ENCODE assay signal across 17 cellular contexts in genomic region chr9:128242828-128243485, GRCh38. TPM values are rescaled to one million over a fixed set of nuclear protein-coding genes. Genes with fewer than 3 reads are reported as not detected.
DNase-seq lines count a peak whose midpoint lies in the region; ATAC-seq and TF ChIP-seq lines count a peak whose summit lies in the region.
"Had no signal": no experiment of that assay in that cellular context is flagged by ENCODE, and none has a peak within 500 bp of the region (broad histone marks: within the 10 kb centered on the region; RNA-seq: fewer than 3 reads in every experiment).

No MANE protein-coding gene starts in this region.

- H3K27me3 Mint-ChIP-seq in activated naive CD8-positive, alpha-beta T cell treated with anti-CD3 and anti-CD28 coated beads for 36 hours, result peaks cover 30% of the 10 kb centered on the region

- H3K4me2 ChIP-seq in SK-N-SH, result no peak overlapping the region
- H3K4me2 ChIP-seq: neural progenitor cell, PC-9 had no signal

- no peaks in the 10 kb centered on the region for H3K36me3 Mint-ChIP-seq in activated naive CD8-positive, alpha-beta T cell treated with anti-CD3 and anti-CD28 coated beads for 36 hours
- H3K36me3 Mint-ChIP-seq: activated naive CD8-positive, alpha-beta T cell; T-cell had no signal

- H3K27me3 ChIP-seq in SK-N-SH (ENCODE audit: insufficient read depth) (no peaks in the 10 kb centered on the region), mucosa of rectum (ENCODE audit: control insufficient read depth in 2 of 2, insufficient read depth in 2 of 2, low read length in 2 of 2) (no peaks in the 10 kb centered on the region), upper lobe of left lung (no peaks in the 10 kb centered on the region)
- H3K27me3 ChIP-seq: neural progenitor cell had no signal

- H3F3A ChIP-seq in SK-N-SH (replicated peaks; ENCODE audit: insufficient read depth), result no peaks in the 10 kb centered on the region

- H2AFZ ChIP-seq in SK-N-SH (ENCODE audit: low read depth), result no peak overlapping the region
- H2AFZ ChIP-seq: neural progenitor cell, PC-9 had no signal

- TF ChIP-seq CTCF in SK-N-SH (IDR thresholded peaks at IDR 0.05), result no peak
- TF ChIP-seq CTCF in fibroblast of the aortic adventitia (IDR thresholded peaks at IDR 0.05; ENCODE audit: insufficient read depth, low read length), result no peak
- no peak for TF ChIP-seq CTCF in upper lobe of left lung (IDR thresholded peaks at IDR 0.05)

- H3K27ac ChIP-seq in SK-N-SH (ENCODE audit: low read depth in 2 of 2, low read length in 1 of 2) (peak overlapping the region in 1 of 2 experiments; percentile 95; a peak in 2 of 4 replicates), mucosa of rectum (ENCODE audit: low read depth in 2 of 2, low read length in 2 of 2) (peak overlapping the region; percentile 38 to 48), upper lobe of left lung (peak overlapping the region in 3 of 4 donors; percentile 1 to 82 (median 50))
- H3K27ac ChIP-seq: C4-2B, neural progenitor cell, PC-9 had no signal

- WGBS in SK-N-SH (ENCODE audit: low lambda C conversion rate), result 39% methylated on average over 3 of the region's 9 CpGs
- WGBS in upper lobe of left lung, 2 donors, result 40 to 56% methylated on average over 1 to 6 of the region's 9 CpGs

- CTCF ChIA-PET in SK-N-SH (lab: Yijun Ruan, JAX), result interaction anchor here (0.8 to 3.4 kb wide), 3 partner anchors 12 to 43 kb away, joined by 3 to 13 read pairs (median 3); no protein-coding TSS in a partner anchor

- H3K4me3 Mint-ChIP-seq in activated naive CD8-positive, alpha-beta T cell treated with anti-CD3 and anti-CD28 coated beads for 36 hours, result no peak overlapping the region
- H3K4me3 Mint-ChIP-seq: activated naive CD8-positive, alpha-beta T cell; T-cell had no signal

- DNase-seq in SK-N-SH (peak; percentile 85), fibroblast of the aortic adventitia (ENCODE audit: low read depth) (peak; percentile 78), upper lobe of left lung (peak in 1 of 2 donors; percentile 68), DMS153 treated with DMSO at 0.1 percent for 48 hours (lab: John Stamatoyannopoulos, UW; ENCODE audit: unreplicated experiment) (no peak), COLO829 (ENCODE audit: low spot score) (no peak)
- DNase-seq in activated naive CD8-positive, alpha-beta T cell treated with anti-CD3 and anti-CD28 coated beads for 36 hours, result no peak
- DNase-seq: activated CD8-positive, alpha-beta memory T cell treated with anti-CD3 and anti-CD28 coated beads, Interleukin-2, amount 50 U/mL, for 4 hours; NCI-H1694; NCI-H524; PC-9; small intestine; stimulated activated naive CD4-positive, alpha-beta T cell; T-cell had no signal

- no peaks in the 10 kb centered on the region for H3K79me2 ChIP-seq in SK-N-SH (ENCODE audit: insufficient read depth)

- H3K9me3 Mint-ChIP-seq in activated naive CD8-positive, alpha-beta T cell treated with anti-CD3 and anti-CD28 coated beads for 36 hours, result no peaks in the 10 kb centered on the region
- H3K9me3 Mint-ChIP-seq: neural progenitor cell, T-cell had no signal

- peaks cover 6 to 11% of the 10 kb centered on the region in 2 experiments for H3K36me3 ChIP-seq in SK-N-SH (replicated peaks in 1 of 2; ENCODE audit: control insufficient read depth in 1 of 2, insufficient read depth in 2 of 2, low read length in 1 of 2)
- no peaks in the 10 kb centered on the region for H3K36me3 ChIP-seq in mucosa of rectum (ENCODE audit: control insufficient read depth in 2 of 2, insufficient read depth in 2 of 2, low read length in 2 of 2)
- no peaks in the 10 kb centered on the region for H3K36me3 ChIP-seq in upper lobe of left lung
- H3K36me3 ChIP-seq: neural progenitor cell had no signal

- no peak overlapping the region for H3K27ac Mint-ChIP-seq in activated naive CD8-positive, alpha-beta T cell treated with anti-CD3 and anti-CD28 coated beads for 36 hours
- H3K27ac Mint-ChIP-seq: activated naive CD8-positive, alpha-beta T cell; T-cell had no signal

- TF ChIP-seq RAD21 in SK-N-SH (IDR thresholded peaks at IDR 0.05; ENCODE audit: low read length), result no peak

- H3K4me3 ChIP-seq in SK-N-SH (ENCODE audit: low read depth in 2 of 2, low read length in 1 of 2) (no peak overlapping the region), fibroblast of the aortic adventitia (ENCODE audit: low read depth, low read length) (peak overlapping the region; percentile 79), mucosa of rectum (ENCODE audit: low read length in 2 of 2) (no peak overlapping the region), upper lobe of left lung (no peak overlapping the region)
- H3K4me3 ChIP-seq: neural progenitor cell, PC-9 had no signal

- peak in 1 of 2 donors; percentile 72 for ATAC-seq in upper lobe of left lung (ENCODE audit: low FRiP score in 2 of 2)
- ATAC-seq: T-cell had no signal

- H3K9me2 ChIP-seq in SK-N-SH, result no peaks in the 10 kb centered on the region

- H3K4me1 ChIP-seq in SK-N-SH (ENCODE audit: control insufficient read depth in 1 of 2, insufficient read depth in 2 of 2, low read depth in 1 of 2, low read length in 1 of 2) (peaks cover 21 to 39% of the 10 kb centered on the region in 2 experiments), mucosa of rectum (ENCODE audit: control insufficient read depth in 2 of 2, insufficient read depth in 2 of 2, low read length in 2 of 2) (no peaks in the 10 kb centered on the region), upper lobe of left lung (peaks cover 15 to 31% (median 20%) of the 10 kb centered on the region in 4 donors)

- no peaks in the 10 kb centered on the region for H4K20me1 ChIP-seq in SK-N-SH (ENCODE audit: insufficient read depth)

- peaks cover 6% of the 10 kb centered on the region for H3K4me1 Mint-ChIP-seq in activated naive CD8-positive, alpha-beta T cell treated with anti-CD3 and anti-CD28 coated beads for 36 hours

- H3K9me3 ChIP-seq in SK-N-SH, result no peaks in the 10 kb centered on the region
- no peaks in the 10 kb centered on the region for H3K9me3 ChIP-seq in mucosa of rectum (ENCODE audit: control insufficient read depth in 2 of 2, low read length in 2 of 2)
- H3K9me3 ChIP-seq in upper lobe of left lung, result no peaks in the 10 kb centered on the region

- POLR2A ChIA-PET in SK-N-SH (lab: Yijun Ruan, JAX), result no interaction called here

- no peak for TF ChIP-seq POLR2A in upper lobe of left lung (IDR thresholded peaks at IDR 0.05)

- H3K9ac ChIP-seq in SK-N-SH (no peak overlapping the region), mucosa of rectum (ENCODE audit: low read depth in 1 of 2, low read length in 2 of 2) (no peak overlapping the region)
- H3K9ac ChIP-seq: neural progenitor cell had no signal

- TF ChIP-seq EP300 in SK-N-SH (IDR thresholded peaks at IDR 0.05; ENCODE audit: borderline replicate concordance in 1 of 2, low read depth in 1 of 2, low read length in 1 of 2) (peak in 1 of 2 experiments; percentile 70; a peak in 1 of 4 replicates), upper lobe of left lung (IDR thresholded peaks at IDR 0.05) (no peak)

TF ChIP-seq in SK-N-SH, 30 proteins besides CTCF, POLR2A, EP300 and RAD21 (continues in another document):
- no peak for TF ChIP-seq MXI1 (IDR thresholded peaks at IDR 0.05; ENCODE audit: low read depth, low read length)
- peak; percentile 32; the same call in 1 of the 2 replicates for TF ChIP-seq RCOR1 (IDR thresholded peaks at IDR 0.05; ENCODE audit: low read length)
- peak; percentile 56; the same call in 1 of the 2 replicates for TF ChIP-seq TCF12 (IDR thresholded peaks at IDR 0.05)
- no peak for TF ChIP-seq FOXM1 (IDR thresholded peaks at IDR 0.05; ENCODE audit: low read depth)
- TF ChIP-seq SIN3A (IDR thresholded peaks at IDR 0.05; ENCODE audit: borderline replicate concordance, low read depth, low read length), result no peak
- no peak for TF ChIP-seq FOSL2 (IDR thresholded peaks at IDR 0.05; ENCODE audit: borderline replicate concordance, low read depth)
- no peak for TF ChIP-seq TEAD4 (IDR thresholded peaks at IDR 0.05; ENCODE audit: borderline replicate concordance, insufficient read depth)
- TF ChIP-seq GATA2 (CRISPR knock-in tag; IDR thresholded peaks at IDR 0.05), result no peak
- TF ChIP-seq POLR2AphosphoS5 (IDR thresholded peaks at IDR 0.05; ENCODE audit: low read depth, low read length), result no peak
- TF ChIP-seq FOXJ3 (CRISPR knock-in tag; IDR thresholded peaks at IDR 0.05), result 0 out of 2 replicates have a peak, but pooled peaks have one; percentile 5

RNA-seq across cellular contexts. Expression of gene GOLGA2, which starts 32.9 kb away (rescaled TPM):
- polyA plus RNA-seq in SK-N-SH (2012; rRNA removed), result 103 and 120 TPM in 2 replicates
- polyA plus RNA-seq in SK-N-SH (2012; cell fraction: cytosol; rRNA removed), result 84.7 and 98.3 TPM in 2 replicates
- polyA plus RNA-seq in SK-N-SH (2012; cell fraction: nucleus; rRNA removed), result 156 and 170 TPM in 2 replicates
- total RNA-seq in fibroblast of the aortic adventitia (ENCODE audit: low replicate concordance) (63.5 and 108 TPM in 2 replicates), upper lobe of left lung (100 to 1,000 TPM in 2 of 6 donors, 10 to 100 TPM in 4; 78.4 to 138 (median 93.8) TPM)
- total RNA-seq in activated naive CD8-positive, alpha-beta T cell treated with anti-CD3 and anti-CD28 coated beads for 36 hours, result 10 to 100 TPM; 23.4 to 24.3 TPM

RNA-seq across cellular contexts. Expression of gene SWI5, which starts 33.1 kb away (rescaled TPM):
- 84.1 and 89.7 TPM in 2 replicates for polyA plus RNA-seq in SK-N-SH (2012; rRNA removed)
- polyA plus RNA-seq in SK-N-SH (2012; cell fraction: cytosol; rRNA removed), result 63.4 and 76.6 TPM in 2 replicates
- polyA plus RNA-seq in SK-N-SH (2012; cell fraction: nucleus; rRNA removed), result 27.7 and 32.2 TPM in 2 replicates
- total RNA-seq in fibroblast of the aortic adventitia (ENCODE audit: low replicate concordance) (21.5 and 35.2 TPM in 2 replicates), upper lobe of left lung (10 to 100 TPM; 13.7 to 28.3 (median 22.8) TPM)
- total RNA-seq in activated naive CD8-positive, alpha-beta T cell treated with anti-CD3 and anti-CD28 coated beads for 36 hours, result 10 to 100 TPM; 16.9 to 19.4 TPM

RNA-seq across cellular contexts. Expression of gene DNM1, which starts 39.8 kb away (rescaled TPM):
- polyA plus RNA-seq in SK-N-SH (2012; rRNA removed), result 31.0 and 35.7 TPM in 2 replicates
- 10.3 and 15.7 TPM in 2 replicates for polyA plus RNA-seq in SK-N-SH (2012; cell fraction: cytosol; rRNA removed)
- polyA plus RNA-seq in SK-N-SH (2012; cell fraction: nucleus; rRNA removed), result 167 and 203 TPM in 2 replicates
- total RNA-seq in fibroblast of the aortic adventitia (ENCODE audit: low replicate concordance) (28.0 and 57.4 TPM in 2 replicates), upper lobe of left lung (10 to 100 TPM in 2 of 6 donors, 1 to 10 TPM in 4; 1.4 to 17.8 (median 7.9) TPM)
- total RNA-seq in activated naive CD8-positive, alpha-beta T cell treated with anti-CD3 and anti-CD28 coated beads for 36 hours, result under 1 TPM; 0.37 to 0.58 TPM

RNA-seq across cellular contexts. Expression of gene CIZ1, which starts 51.6 kb away (rescaled TPM):
- 36.6 and 37.0 TPM in 2 replicates for polyA plus RNA-seq in SK-N-SH (2012; rRNA removed)
- 21.4 and 22.4 TPM in 2 replicates for polyA plus RNA-seq in SK-N-SH (2012; cell fraction: cytosol; rRNA removed)
- 98.3 and 112 TPM in 2 replicates for polyA plus RNA-seq in SK-N-SH (2012; cell fraction: nucleus; rRNA removed)
- 47.8 and 49.6 TPM in 2 replicates for total RNA-seq in fibroblast of the aortic adventitia (ENCODE audit: low replicate concordance)
- 100 to 1,000 TPM in 3 of 6 donors, 10 to 100 TPM in 3; 53.4 to 136 (median 95.5) TPM for total RNA-seq in upper lobe of left lung
- 10 to 100 TPM; 86.8 to 91.3 TPM for total RNA-seq in activated naive CD8-positive, alpha-beta T cell treated with anti-CD3 and anti-CD28 coated beads for 36 hours

Comparison
In these comparisons a context has a peak if more than half of its experiments do, and no peak if none do; other contexts are left out.
1. DNase-seq: peak in SK-N-SH (single experiment) and fibroblast of the aortic adventitia (single experiment); none in DMS153 treated with DMSO at 0.1 percent for 48 hours (single experiment), activated naive CD8-positive, alpha-beta T cell treated with anti-CD3 and anti-CD28 coated beads for 36 hours (single experiment) and COLO829 (single experiment).